In genomic region chr3:122902326-122902725, GRCh38 we compare ENCODE assay signal across 1 cellular context.
TF ChIP-seq lines count a peak whose summit lies in the region.

No MANE protein-coding gene starts in this region.

TF ChIP-seq in HCT116, 20 proteins besides CTCF, POLR2A, EP300 and RAD21 (continued from another document):
- TF ChIP-seq ZBTB33 (IDR thresholded peaks at IDR 0.05; ENCODE audit: extremely low read depth, insufficient replicate concordance, low read length) (no peak), EZH2phosphoT487 (IDR thresholded peaks at IDR 0.05; ENCODE audit: borderline replicate concordance) (no peak), EZH2 (IDR thresholded peaks at IDR 0.05) (no peak), EGR1 (IDR thresholded peaks at IDR 0.05; ENCODE audit: low read depth) (no peak)
